9 cellular contexts compared by ENCODE assay signal in the genomic region with DNA sequence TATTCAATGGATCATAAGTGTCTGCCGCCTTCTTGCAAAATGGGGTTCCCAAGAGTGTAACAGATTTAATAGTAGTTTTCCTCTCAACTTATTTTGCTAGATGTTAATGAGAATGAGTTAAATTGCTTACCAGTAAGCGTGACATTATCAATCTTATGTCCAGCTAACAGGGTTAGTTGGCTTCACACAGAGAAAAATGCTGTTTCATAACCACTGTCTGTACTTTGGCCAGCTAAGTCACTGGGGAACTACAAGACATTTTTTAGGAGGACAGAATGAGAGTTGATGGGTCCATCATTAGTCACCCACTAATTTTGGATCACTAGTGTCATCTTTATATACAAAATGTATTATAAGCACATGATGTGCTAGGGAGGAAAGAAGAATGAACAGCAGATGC. TPM values are rescaled to one million over a fixed set of nuclear protein-coding genes. Genes with fewer than 3 reads are reported as not detected.
A peak's percentile ranks its signal among the peaks of the same experiment; 100 is the strongest.
DNase-seq lines count a peak whose midpoint lies in the region; ATAC-seq and TF ChIP-seq lines count a peak whose summit lies in the region.
"Had no signal": no experiment of that assay in that cellular context is flagged by ENCODE, and none has a peak within 500 bp of the region (broad histone marks: within the 10 kb centered on the region; RNA-seq: fewer than 3 reads in every experiment).

No MANE protein-coding gene starts in this region.

- H3K9ac ChIP-seq in HUES48 (ENCODE audit: low read depth, low read length), result 0 out of 2 replicates have a peak overlapping the region, but pooled peaks have one; percentile 68

- H3K9me3 ChIP-seq in A673 (ENCODE audit: low read depth, low read length, poor library complexity, severe bottlenecking) (no peaks in the 10 kb centered on the region), HUES48 (ENCODE audit: control insufficient read depth, insufficient read depth, low read length) (no peaks in the 10 kb centered on the region), mesodermal cell (ENCODE audit: control insufficient read depth, low read length) (no peaks in the 10 kb centered on the region)

- TF ChIP-seq CTCF in A673 (conservative IDR thresholded peaks at IDR 0.05; ENCODE audit: low read depth, low read length) (no peak), choroid plexus epithelial cell (conservative IDR thresholded peaks at IDR 0.05; ENCODE audit: low read depth, low read length) (no peak)

- no peaks in the 10 kb centered on the region for H3K27me3 Mint-ChIP-seq in activated CD4-positive, alpha-beta memory T cell treated with anti-CD3 and anti-CD28 coated beads, Interleukin-2, amount 10 ng/mL, durations not matched to agents 7 days and 5 days
- H3K27me3 Mint-ChIP-seq: central memory CD8-positive, alpha-beta T cell had no signal

- 80% methylated on average over 1 of the region's 2 CpGs; no CpG with 5 or more reads in 1 of the 2 experiments for WGBS in mesodermal cell (ENCODE audit: insufficient coverage in 2 of 2), 2 experiments

- H3K36me3 ChIP-seq in A673 (ENCODE audit: insufficient read depth, low read length, poor library complexity, severe bottlenecking) (peaks cover 16% of the 10 kb centered on the region), HUES48 (ENCODE audit: control insufficient read depth, insufficient read depth, low read length) (peaks cover 13% of the 10 kb centered on the region), mesodermal cell (ENCODE audit: control insufficient read depth, insufficient read depth, low read length) (peaks cover 13% of the 10 kb centered on the region)

- CTCF ChIA-PET in A673 (lab: Charles Lee), result no interaction called here
- CTCF ChIA-PET in activated CD4-positive, alpha-beta memory T cell treated with anti-CD3 and anti-CD28 coated beads, Interleukin-2, amount 10 ng/mL, durations not matched to agents 7 days and 5 days (lab: Charles Lee), result interaction anchor here (0.8 to 1.6 kb wide), 4 partner anchors 12 to 76 kb away, joined by 3 to 5 read pairs (median 4); partner anchors contain the start of gene SPATA6L

- no peak for DNase-seq in A673 (ENCODE audit: low spot score)
- DNase-seq in choroid plexus epithelial cell (ENCODE audit: low read depth), result peak; percentile 48
- no peak for DNase-seq in activated CD4-positive, alpha-beta memory T cell treated with anti-CD3 and anti-CD28 coated beads, Interleukin-2, amount 10 ng/mL, durations not matched to agents 7 days and 5 days
- no peak for DNase-seq in activated naive CD4-positive, alpha-beta T cell treated with Interleukin-2 at 50 U/mL for 16 hours

- H3K27ac Mint-ChIP-seq in activated CD4-positive, alpha-beta memory T cell treated with anti-CD3 and anti-CD28 coated beads, Interleukin-2, amount 10 ng/mL, durations not matched to agents 7 days and 5 days, result no peak overlapping the region

- H3K27me3 ChIP-seq in A673 (replicated peaks; ENCODE audit: insufficient read depth, low read depth, low read length, poor library complexity) (no peaks in the 10 kb centered on the region), HUES48 (ENCODE audit: control insufficient read depth, insufficient read depth, low read length) (no peaks in the 10 kb centered on the region)

- POLR2A ChIA-PET in A673 (lab: Charles Lee; ENCODE audit: low non-redundant PET), result no interaction called here
- POLR2A ChIA-PET in activated CD4-positive, alpha-beta memory T cell treated with anti-CD3 and anti-CD28 coated beads, Interleukin-2, amount 10 ng/mL, durations not matched to agents 7 days and 5 days (lab: Charles Lee), result interaction anchor here (3.5 kb wide), 1 partner anchor 60 kb away, joined by 13 read pairs; the partner anchor contains the start of gene AK3

- ATAC-seq in GM21717 (IDR thresholded peaks at IDR 0.05; ENCODE audit: unreplicated experiment) (no peak), HG03139 (IDR thresholded peaks at IDR 0.05; ENCODE audit: unreplicated experiment) (no peak)

- peaks cover 25% of the 10 kb centered on the region for H3K4me1 ChIP-seq in A673 (ENCODE audit: insufficient read depth, low read length, poor library complexity, severe bottlenecking)
- peaks cover 20% of the 10 kb centered on the region for H3K4me1 ChIP-seq in HUES48 (ENCODE audit: control insufficient read depth, insufficient read depth, low read length)
- peaks cover 7% of the 10 kb centered on the region for H3K4me1 ChIP-seq in mesodermal cell (ENCODE audit: control insufficient read depth, insufficient read depth, low read length, poor library complexity, severe bottlenecking)

- intact Hi-C loops in A673 (cut with micrococcal nuclease; ENCODE audit: unreplicated experiment), result no loop called here

- H3K4me3 ChIP-seq in A673 (ENCODE audit: low read depth, low read length, poor library complexity, severe bottlenecking) (peak overlapping the region; percentile 83), HUES48 (ENCODE audit: low read depth, low read length) (peak overlapping the region; percentile 90), choroid plexus epithelial cell (ENCODE audit: low read depth, low read length) (peak overlapping the region; percentile 86), mesodermal cell (ENCODE audit: extremely low read depth, insufficient read depth, low read length, poor library complexity, severe bottlenecking) (peak overlapping the region; percentile 80)

- H3K27ac ChIP-seq in A673 (ENCODE audit: low read depth, low read length, poor library complexity, severe bottlenecking) (peak overlapping the region; percentile 98), HUES48 (ENCODE audit: low read depth, low read length) (no peak overlapping the region), mesodermal cell (ENCODE audit: low read depth, low read length, severe bottlenecking) (no peak overlapping the region)

- H3K36me3 Mint-ChIP-seq in activated CD4-positive, alpha-beta memory T cell treated with anti-CD3 and anti-CD28 coated beads, Interleukin-2, amount 10 ng/mL, durations not matched to agents 7 days and 5 days (ENCODE audit: low read depth), result peaks cover 14% of the 10 kb centered on the region

- H3K4me1 Mint-ChIP-seq in activated CD4-positive, alpha-beta memory T cell treated with anti-CD3 and anti-CD28 coated beads, Interleukin-2, amount 10 ng/mL, durations not matched to agents 7 days and 5 days, result peaks cover 3% of the 10 kb centered on the region

- BruUV-seq in A673 (replicated peaks; lab: Mats Ljungman, UMichigan), result no TSS peak

- H3K9me3 Mint-ChIP-seq in activated CD4-positive, alpha-beta memory T cell treated with anti-CD3 and anti-CD28 coated beads, Interleukin-2, amount 10 ng/mL, durations not matched to agents 7 days and 5 days, result no peaks in the 10 kb centered on the region
- H3K9me3 Mint-ChIP-seq: central memory CD8-positive, alpha-beta T cell had no signal

- no peak overlapping the region for H3K4me3 Mint-ChIP-seq in activated CD4-positive, alpha-beta memory T cell treated with anti-CD3 and anti-CD28 coated beads, Interleukin-2, amount 10 ng/mL, durations not matched to agents 7 days and 5 days
- H3K4me3 Mint-ChIP-seq: central memory CD8-positive, alpha-beta T cell had no signal

RNA-seq across cellular contexts. Expression of gene CDC37L1, which starts 1.4 kb away (rescaled TPM):
- 26.8 and 28.7 TPM in 2 replicates for total RNA-seq in A673 (2021)
- polyA plus RNA-seq in mesodermal cell (2013, experiment 1 of 2), result 10.5 TPM
- polyA plus RNA-seq in mesodermal cell (2013, experiment 2 of 2), result 9.0 TPM
- 10 to 100 TPM; 11.9 to 12.0 TPM for total RNA-seq in activated CD4-positive, alpha-beta memory T cell treated with anti-CD3 and anti-CD28 coated beads, Interleukin-2, amount 10 ng/mL, durations not matched to agents 7 days and 5 days

RNA-seq across cellular contexts. Expression of gene SPATA6L, which starts 14.5 kb away (rescaled TPM):
- total RNA-seq in A673 (2021), result 20.4 and 21.2 TPM in 2 replicates
- 0.29 TPM for polyA plus RNA-seq in mesodermal cell (2013, experiment 1 of 2)
- polyA plus RNA-seq in mesodermal cell (2013, experiment 2 of 2), result 0.46 TPM
- total RNA-seq in activated CD4-positive, alpha-beta memory T cell treated with anti-CD3 and anti-CD28 coated beads, Interleukin-2, amount 10 ng/mL, durations not matched to agents 7 days and 5 days, result under 1 TPM; 0.43 to 0.83 TPM

RNA-seq across cellular contexts. Expression of gene PLPP6, which starts 18.7 kb away (rescaled TPM):
- 30.9 and 39.5 TPM in 2 replicates for total RNA-seq in A673 (2021)
- 7.0 TPM for polyA plus RNA-seq in mesodermal cell (2013, experiment 1 of 2)
- 8.8 TPM for polyA plus RNA-seq in mesodermal cell (2013, experiment 2 of 2)
- 10 to 100 TPM in 1 of 2 experiments, 1 to 10 TPM in 1; 9.6 to 10.3 TPM for total RNA-seq in activated CD4-positive, alpha-beta memory T cell treated with anti-CD3 and anti-CD28 coated beads, Interleukin-2, amount 10 ng/mL, durations not matched to agents 7 days and 5 days

Comparison
In these comparisons a context has a peak if more than half of its experiments do, and no peak if none do; other contexts are left out.
1. RNA of gene SPATA6L, which starts 14.5 kb away (total RNA-seq): 20.4 to 21.2 TPM in A673; 0.43 to 0.83 TPM in activated CD4-positive, alpha-beta memory T cell treated with anti-CD3 and anti-CD28 coated beads, Interleukin-2, amount 10 ng/mL, durations not matched to agents 7 days and 5 days; every median in the first group is over 10 times any median in the second.
2. Peak in every context shown above with its lines, with median percentiles within 50 percentile points of each other: H3K4me3 ChIP-seq.